ENCODE assay signal across 19 cellular contexts in the genomic region with DNA sequence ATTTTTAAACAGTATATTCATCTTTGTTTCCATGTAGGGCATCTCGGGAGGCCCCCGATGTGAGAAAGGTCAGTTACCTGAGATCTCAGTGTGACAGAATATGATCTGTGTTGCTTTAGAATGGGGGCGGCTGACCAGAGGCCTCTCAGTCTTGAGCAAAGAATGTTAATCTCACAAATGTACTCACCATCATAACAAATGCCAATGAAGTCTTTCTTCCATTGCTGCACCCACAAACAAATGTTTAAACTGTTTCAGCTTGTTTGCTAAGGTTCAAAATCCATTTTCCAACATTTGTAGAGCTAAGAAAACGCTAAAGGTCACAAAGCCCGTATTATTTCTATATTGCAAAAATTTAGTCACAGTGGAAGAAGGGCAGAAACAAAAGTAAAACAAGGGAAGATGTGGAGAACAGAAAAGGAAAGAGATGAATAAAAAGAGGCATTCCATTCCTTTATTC. TPM values are rescaled to one million over a fixed set of nuclear protein-coding genes. Genes with fewer than 3 reads are reported as not detected.
"Had no signal": no experiment of that assay in that cellular context is flagged by ENCODE, and none has a peak within 500 bp of the region (broad histone marks: within the 10 kb centered on the region; RNA-seq: fewer than 3 reads in every experiment).

No MANE protein-coding gene starts in this region.

- ATAC-seq: natural killer cell treated with Interleukin-12 subunit alpha and Interleukin-12 subunit beta and Interleukin-15 and Interleukin-18, amount 100 ng/mL, for 72 hours; psoas muscle; sciatic nerve; stimulated activated naive CD8-positive, alpha-beta T cell treated with anti-CD3 and anti-CD28 coated beads, Interleukin-15, Interleukin-2, amounts not matched to agents 100 U/mL and 50 U/mL, for 24 hours had no signal

- H3K36me3 ChIP-seq: lower lobe of right lung, neural progenitor cell, tibial nerve, upper lobe of right lung, vagina had no signal

- H3K4me3 ChIP-seq: dorsolateral prefrontal cortex, lower lobe of right lung, neural progenitor cell, psoas muscle, skin epidermis, tibial nerve, upper lobe of right lung, vagina had no signal

- H3K4me1 ChIP-seq: lower lobe of right lung, psoas muscle had no signal

- H2AFZ ChIP-seq: neural progenitor cell had no signal

- H3K27ac ChIP-seq: dorsolateral prefrontal cortex, lower lobe of right lung, neural progenitor cell, psoas muscle, skin epidermis, tibial nerve, upper lobe of right lung, vagina had no signal

- H3K4me2 ChIP-seq: neural progenitor cell had no signal

- H3K9me3 ChIP-seq: lower lobe of right lung, psoas muscle, tibial nerve, upper lobe of right lung, vagina had no signal

- H3K27me3 ChIP-seq: neural progenitor cell, tibial nerve, vagina had no signal

- H3K9ac ChIP-seq: neural progenitor cell had no signal

- DNase-seq: cortex of kidney; dorsolateral prefrontal cortex; effector CD8-positive, alpha-beta T cell; foreskin melanocyte; head of caudate nucleus; hippocampal formation; lower lobe of right lung; occipital lobe; psoas muscle; retina; stimulated activated CD4-positive, alpha-beta T cell treated with anti-CD3 and anti-CD28 coated beads, Interleukin-12 subunit alpha, Interleukin-12 subunit beta, amount 100 ng/mL, for 4 hours; stimulated activated naive CD8-positive, alpha-beta T cell treated with anti-CD3 and anti-CD28 coated beads, Interleukin-15, Interleukin-2, amounts not matched to agents 100 U/mL and 50 U/mL, for 24 hours; upper lobe of right lung had no signal

RNA-seq across cellular contexts. Expression of a gene that starts 31.8 kb away (rescaled TPM):
- total RNA-seq: natural killer cell treated with Interleukin-12 subunit alpha and Interleukin-12 subunit beta and Interleukin-15 and Interleukin-18, amount 100 ng/mL, for 72 hours had no signal
